28 cellular contexts compared by ENCODE assay signal in the genomic region with DNA sequence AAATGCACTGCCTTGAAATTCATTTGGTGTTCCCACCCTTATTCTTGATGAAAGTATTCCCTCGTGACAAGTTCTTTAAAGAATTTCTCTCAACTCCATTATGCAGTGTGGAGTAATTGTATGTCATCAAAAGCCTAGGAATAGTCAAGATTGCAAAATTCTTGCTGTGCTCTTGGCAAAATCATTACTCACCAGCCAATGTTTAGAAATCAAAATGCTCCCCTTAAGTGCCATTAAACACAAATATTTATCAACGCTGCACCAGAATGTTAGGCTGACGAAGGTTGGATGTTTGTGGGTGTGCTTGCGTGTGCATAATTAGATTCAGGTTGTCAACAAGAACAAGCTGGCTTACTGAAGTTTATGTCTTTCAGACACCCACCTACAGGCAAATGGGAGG. TPM values are rescaled to one million over a fixed set of nuclear protein-coding genes. Genes with fewer than 3 reads are reported as not detected.
A peak's percentile ranks its signal among the peaks of the same experiment; 100 is the strongest.
DNase-seq lines count a peak whose midpoint lies in the region; ATAC-seq, FAIRE-seq and TF ChIP-seq lines count a peak whose summit lies in the region.
"Had no signal": no experiment of that assay in that cellular context is flagged by ENCODE, and none has a peak within 500 bp of the region (broad histone marks: within the 10 kb centered on the region; RNA-seq: fewer than 3 reads in every experiment).

No MANE protein-coding gene starts in this region.

- no CpG with 5 or more reads among the region's 4 CpGs for WGBS in IMR-90 (ENCODE audit: extremely low coverage in 2 of 2, insufficient read length in 1 of 2), 2 experiments
- 67% methylated on average over 4 of the region's 4 CpGs for WGBS in mesenchymal stem cell
- 64 to 82% (median 82%) methylated on average over 4 of the region's 4 CpGs for WGBS in small intestine, 3 donors

- no peak overlapping the region for H3K4me3 ChIP-seq in BJ (ENCODE audit: low read depth, low read length)
- no peak overlapping the region for H3K4me3 ChIP-seq in IMR-90 (ENCODE audit: insufficient read depth, low read depth, low read length)
- H3K4me3 ChIP-seq in mesenchymal stem cell (ENCODE audit: insufficient read depth in 1 of 2, low read depth in 1 of 2, low read length in 2 of 2), result no peak overlapping the region
- no peak overlapping the region for H3K4me3 ChIP-seq in small intestine (ENCODE audit: low read depth in 1 of 2, low read length in 2 of 2)
- H3K4me3 ChIP-seq: heart left ventricle, SJCRH30 had no signal

- H3K4ac ChIP-seq in IMR-90 (ENCODE audit: low read depth, low read length), result no peak overlapping the region
- H3K4ac ChIP-seq in mesenchymal stem cell (ENCODE audit: low read depth in 1 of 2, low read length in 2 of 2), result no peak overlapping the region

- H2BK5ac ChIP-seq in IMR-90 (ENCODE audit: low read depth, low read length, poor library complexity, severe bottlenecking) (no peak overlapping the region), mesenchymal stem cell (ENCODE audit: low read depth, low read length, poor library complexity, severe bottlenecking) (no peak overlapping the region)

- TF ChIP-seq RAD21 in IMR-90 (IDR thresholded peaks at IDR 0.05; ENCODE audit: low read length), result no peak

- H3K14ac ChIP-seq in IMR-90 (replicated peaks; ENCODE audit: low read depth, low read length), result no peak overlapping the region
- no peak overlapping the region for H3K14ac ChIP-seq in mesenchymal stem cell (ENCODE audit: low read length in 2 of 2)

- H3K4me2 ChIP-seq in IMR-90 (ENCODE audit: low read depth, low read length), result peak overlapping the region; percentile 35; the same call in 1 of the 2 replicates
- no peak overlapping the region for H3K4me2 ChIP-seq in mesenchymal stem cell (ENCODE audit: low read length, poor library complexity, severe bottlenecking)

- no peaks in the 10 kb centered on the region for H3K9me1 ChIP-seq in IMR-90 (ENCODE audit: insufficient read depth, low read length)

- H3K4me3 Mint-ChIP-seq in natural killer cell treated with Interleukin-12 subunit alpha and Interleukin-12 subunit beta and Interleukin-15 and Interleukin-18, amount 100 ng/mL, for 72 hours, result no peak overlapping the region
- H3K4me3 Mint-ChIP-seq in natural killer cell, result no peak overlapping the region
- H3K4me3 Mint-ChIP-seq: activated CD8-positive, alpha-beta T cell treated with anti-CD3 and anti-CD28 coated beads, Interleukin-2, amount 10 ng/mL, durations not matched to agents 7 days and 5 days; CD8-positive, alpha-beta T cell; stimulated activated naive CD8-positive, alpha-beta T cell treated with anti-CD3 and anti-CD28 coated beads, Interleukin-15, Interleukin-2, amounts not matched to agents 100 ng/mL and 50 ng/mL, for 24 hours; T-cell had no signal

- DNase-seq in BJ (ENCODE audit: low read depth) (peak; percentile 98), IMR-90 (no peak), caudate nucleus (lab: John Stamatoyannopoulos, UW) (peak in 2 of 61 donors; percentile 17 to 33), mesenchymal stem cell (peak; percentile 88), GM19240 (ENCODE audit: insufficient read length, low spot score) (no peak), small intestine (no peak), natural killer cell (no peak)
- DNase-seq in natural killer cell treated with Interleukin-12 subunit alpha and Interleukin-12 subunit beta and Interleukin-15 and Interleukin-18, amount 100 ng/mL, for 72 hours (ENCODE audit: low spot score), result no peak
- DNase-seq: activated CD4-positive, alpha-beta T cell treated with anti-CD3 and anti-CD28 coated beads for 1 hour; activated CD8-positive, alpha-beta T cell treated with anti-CD3 and anti-CD28 coated beads, Interleukin-2, amount 10 ng/mL, durations not matched to agents 7 days and 5 days; activated effector memory CD4-positive, alpha-beta T cell treated with anti-CD3 and anti-CD28 coated beads, Interleukin-2, amount 50 U/mL, for 16 hours; CD8-positive, alpha-beta T cell; cortex of kidney; DMS 273 treated with DMSO at 0.1 percent for 48 hours; heart left ventricle; Kasumi-1; mesendoderm; NCI-H1048; NCI-H187 treated with DMSO at 0.1 percent for 48 hours; NCI-H526; SJCRH30; stimulated activated CD4-positive, alpha-beta T cell treated with anti-CD3 and anti-CD28 coated beads, Interleukin-12 subunit alpha, Interleukin-12 subunit beta, amount 100 ng/mL, for 4 hours; T-cell had no signal

- H3K27ac Mint-ChIP-seq in natural killer cell treated with Interleukin-12 subunit alpha and Interleukin-12 subunit beta and Interleukin-15 and Interleukin-18, amount 100 ng/mL, for 72 hours, result no peak overlapping the region
- H3K27ac Mint-ChIP-seq in natural killer cell, result no peak overlapping the region
- H3K27ac Mint-ChIP-seq: activated CD8-positive, alpha-beta T cell treated with anti-CD3 and anti-CD28 coated beads, Interleukin-2, amount 10 ng/mL, durations not matched to agents 7 days and 5 days; CD8-positive, alpha-beta T cell; stimulated activated naive CD8-positive, alpha-beta T cell treated with anti-CD3 and anti-CD28 coated beads, Interleukin-15, Interleukin-2, amounts not matched to agents 100 ng/mL and 50 ng/mL, for 24 hours; T-cell had no signal

- H3K36me3 Mint-ChIP-seq in natural killer cell treated with Interleukin-12 subunit alpha and Interleukin-12 subunit beta and Interleukin-15 and Interleukin-18, amount 100 ng/mL, for 72 hours, result no peaks in the 10 kb centered on the region
- peaks cover under 1% of the 10 kb centered on the region for H3K36me3 Mint-ChIP-seq in natural killer cell
- H3K36me3 Mint-ChIP-seq: CD8-positive, alpha-beta T cell; T-cell had no signal

- H2BK20ac ChIP-seq in IMR-90 (ENCODE audit: low read depth, low read length), result no peak overlapping the region

- H3K4me1 ChIP-seq in IMR-90 (ENCODE audit: control insufficient read depth, insufficient read depth, low read length) (peaks cover 1% of the 10 kb centered on the region; the same call in 1 of the 2 replicates), mesenchymal stem cell (ENCODE audit: control insufficient read depth, insufficient read depth, low read depth, low read length) (no peaks in the 10 kb centered on the region), small intestine (ENCODE audit: control insufficient read depth in 2 of 2, insufficient read depth in 1 of 2, low read depth in 1 of 2, low read length in 1 of 2) (no peaks in the 10 kb centered on the region)
- H3K4me1 ChIP-seq: heart left ventricle, SJCRH30 had no signal

- no peak overlapping the region for H2BK12ac ChIP-seq in mesenchymal stem cell (ENCODE audit: low read length in 2 of 2)

- H2AFZ ChIP-seq in IMR-90 (replicated peaks; ENCODE audit: low read length, poor library complexity), result no peak overlapping the region
- H2AFZ ChIP-seq in mesenchymal stem cell (ENCODE audit: low read depth, low read length), result no peak overlapping the region

- H3K9me3 ChIP-seq in IMR-90 (ENCODE audit: control insufficient read depth, insufficient read depth, low read length) (no peaks in the 10 kb centered on the region), mesenchymal stem cell (ENCODE audit: control insufficient read depth, low read length) (no peaks in the 10 kb centered on the region), small intestine (ENCODE audit: control insufficient read depth, low read depth) (no peaks in the 10 kb centered on the region)
- H3K9me3 ChIP-seq: SJCRH30 had no signal

- H3K27ac ChIP-seq in IMR-90 (ENCODE audit: insufficient read depth, low read length) (no peak overlapping the region), caudate nucleus (ENCODE audit: low read depth, low read length) (peak overlapping the region; percentile 40), mesenchymal stem cell (ENCODE audit: low read length, poor library complexity, severe bottlenecking) (no peak overlapping the region), small intestine (ENCODE audit: low read depth in 1 of 2, low read length in 1 of 2) (no peak overlapping the region)
- H3K27ac ChIP-seq: heart left ventricle, SJCRH30 had no signal

- intact Hi-C loops in IMR-90 (cut with micrococcal nuclease), result no loop called here
- intact Hi-C loops in natural killer cell (cut with micrococcal nuclease), result no loop called here

- CTCF ChIA-PET in BJ (lab: Yijun Ruan, JAX), result interaction anchor here (0.5 to 5.5 kb wide), 7 partner anchors 13 to 409 kb away, joined by 3 to 22 read pairs (median 3); no protein-coding TSS in a partner anchor
- CTCF ChIA-PET in IMR-90 (lab: Yijun Ruan, JAX), result interaction anchor here (0.8 kb wide), 1 partner anchor 14 kb away, joined by 3 read pairs; no protein-coding TSS in a partner anchor

- ATAC-seq in IMR-90 (ENCODE audit: low read depth), result peak; percentile 56; the same call in 1 of the 2 replicates
- no peak for ATAC-seq in natural killer cell treated with Interleukin-12 subunit alpha and Interleukin-12 subunit beta and Interleukin-15 and Interleukin-18, amount 100 ng/mL, for 72 hours
- ATAC-seq in natural killer cell, result no peak
- ATAC-seq: activated CD8-positive, alpha-beta T cell treated with anti-CD3 and anti-CD28 coated beads, Interleukin-2, amount 10 ng/mL, durations not matched to agents 7 days and 5 days; CD8-positive, alpha-beta T cell; heart left ventricle; Panc1; T-cell had no signal

- H3K36me3 ChIP-seq in BJ (ENCODE audit: control insufficient read depth, insufficient read depth, low read length) (no peaks in the 10 kb centered on the region), IMR-90 (ENCODE audit: control insufficient read depth, insufficient read depth, low read length) (no peaks in the 10 kb centered on the region), mesenchymal stem cell (ENCODE audit: control insufficient read depth in 1 of 2, insufficient read depth in 2 of 2, low read depth in 1 of 2, low read length in 2 of 2) (no peaks in the 10 kb centered on the region), small intestine (ENCODE audit: control insufficient read depth in 2 of 2, insufficient read depth in 2 of 2, low read length in 2 of 2) (no peaks in the 10 kb centered on the region)
- H3K36me3 ChIP-seq: heart left ventricle, SJCRH30 had no signal

- no peak overlapping the region for H2AK9ac ChIP-seq in IMR-90 (replicated peaks; ENCODE audit: low read depth, low read length, poor library complexity)

- no peak overlapping the region for H2BK120ac ChIP-seq in IMR-90 (ENCODE audit: low read depth, low read length)
- H2BK120ac ChIP-seq in mesenchymal stem cell (ENCODE audit: low read depth, low read length), result no peak overlapping the region

- H3K79me1 ChIP-seq in IMR-90 (ENCODE audit: low read depth in 1 of 2, low read length in 2 of 2) (no peaks in the 10 kb centered on the region), mesenchymal stem cell (replicated peaks; ENCODE audit: low read length, poor library complexity, severe bottlenecking) (no peaks in the 10 kb centered on the region)

- no peaks in the 10 kb centered on the region for H4K20me1 ChIP-seq in IMR-90 (ENCODE audit: insufficient read depth, low read length)

- H2AK5ac ChIP-seq in IMR-90 (ENCODE audit: low read depth, low read length) (no peak overlapping the region), mesenchymal stem cell (ENCODE audit: low read length, severe bottlenecking) (no peak overlapping the region)

- in situ Hi-C loops in IMR-90 (cut with MboI; ENCODE audit: low sequenced_read_pairs), result no loop called here

- dilution Hi-C loops in IMR-90 (cut with HindIII; ENCODE audit: low sequenced_read_pairs, unreplicated experiment), result no loop called here

- FAIRE-seq in small intestine (lab: Jason Lieb, UNC), result no peak
- FAIRE-seq: GM18507, TTC549 had no signal

- H3K18ac ChIP-seq in IMR-90 (ENCODE audit: low read depth, low read length) (no peak overlapping the region), mesenchymal stem cell (ENCODE audit: low read depth in 1 of 2, low read length in 2 of 2) (no peak overlapping the region)

- TF ChIP-seq CTCF in BJ (IDR thresholded peaks at IDR 0.05; ENCODE audit: insufficient read depth, low read depth, low read length) (no peak), IMR-90 (conservative IDR thresholded peaks at IDR 0.05; ENCODE audit: low read depth, low read length) (no peak), natural killer cell (IDR thresholded peaks at IDR 0.05) (no peak)

- H4K8ac ChIP-seq in IMR-90 (ENCODE audit: low read depth in 2 of 2, low read length in 2 of 2) (no peak overlapping the region), mesenchymal stem cell (ENCODE audit: low read length) (no peak overlapping the region)

- H3K56ac ChIP-seq in IMR-90 (ENCODE audit: extremely low read depth, insufficient read depth, low read length), result no peak overlapping the region

- H3K27me3 Mint-ChIP-seq in natural killer cell treated with Interleukin-12 subunit alpha and Interleukin-12 subunit beta and Interleukin-15 and Interleukin-18, amount 100 ng/mL, for 72 hours, result peaks cover 8 to 15% of the 10 kb centered on the region in 2 donors
- peaks cover 8 to 20% of the 10 kb centered on the region in 2 donors for H3K27me3 Mint-ChIP-seq in natural killer cell (ENCODE audit: low read depth in 2 of 2)

- BruUV-seq in IMR-90 (replicated peaks; lab: Mats Ljungman, UMichigan), result no TSS peak

- H3K23ac ChIP-seq in IMR-90 (ENCODE audit: low read depth, low read length) (no peak overlapping the region), mesenchymal stem cell (ENCODE audit: low read length in 2 of 2) (no peak overlapping the region)

- POLR2A ChIA-PET in BJ (lab: Charles Lee), result interaction anchor here (0.8 kb wide), 1 partner anchor 63 kb away, joined by 3 read pairs; no protein-coding TSS in a partner anchor
- POLR2A ChIA-PET in IMR-90 (lab: Charles Lee; ENCODE audit: unreplicated experiment), result no interaction called here

- H3K4me1 Mint-ChIP-seq in natural killer cell treated with Interleukin-12 subunit alpha and Interleukin-12 subunit beta and Interleukin-15 and Interleukin-18, amount 100 ng/mL, for 72 hours (ENCODE audit: low read depth in 2 of 2), result no peaks in the 10 kb centered on the region
- no peaks in the 10 kb centered on the region for H3K4me1 Mint-ChIP-seq in natural killer cell
- H3K4me1 Mint-ChIP-seq: T-cell had no signal

- no peak overlapping the region for H3K9ac ChIP-seq in IMR-90 (ENCODE audit: low read depth, low read length)
- H3K9ac ChIP-seq in mesenchymal stem cell (ENCODE audit: low read length), result no peak overlapping the region

- H2BK15ac ChIP-seq in IMR-90 (ENCODE audit: low read depth, low read length), result no peak overlapping the region
- no peak overlapping the region for H2BK15ac ChIP-seq in mesenchymal stem cell (ENCODE audit: low read depth, poor library complexity, severe bottlenecking)

- H3K27me3 ChIP-seq in BJ (ENCODE audit: control insufficient read depth, insufficient read depth, low read length), result no peaks in the 10 kb centered on the region
- peaks cover 7% of the 10 kb centered on the region for H3K27me3 ChIP-seq in IMR-90 (ENCODE audit: control insufficient read depth, insufficient read depth, low read length)
- peaks cover 0 to 3% of the 10 kb centered on the region in 2 experiments for H3K27me3 ChIP-seq in mesenchymal stem cell (ENCODE audit: control insufficient read depth in 1 of 2, insufficient read depth in 1 of 2, low read length in 2 of 2)
- no peaks in the 10 kb centered on the region for H3K27me3 ChIP-seq in small intestine (ENCODE audit: control insufficient read depth in 2 of 2, insufficient read depth in 2 of 2, low read length in 2 of 2)
- H3K27me3 ChIP-seq: SJCRH30 had no signal

- H4K91ac ChIP-seq in IMR-90 (ENCODE audit: insufficient read depth, low read depth, low read length) (no peak overlapping the region), mesenchymal stem cell (ENCODE audit: low read length) (no peak overlapping the region)

- no peak for TF ChIP-seq POLR2A in IMR-90 (IDR thresholded peaks at IDR 0.05; ENCODE audit: low read depth, low read length)

- H3K9me3 Mint-ChIP-seq in natural killer cell treated with Interleukin-12 subunit alpha and Interleukin-12 subunit beta and Interleukin-15 and Interleukin-18, amount 100 ng/mL, for 72 hours, result no peaks in the 10 kb centered on the region
- H3K9me3 Mint-ChIP-seq in natural killer cell, result no peaks in the 10 kb centered on the region
- H3K9me3 Mint-ChIP-seq: stimulated activated naive CD8-positive, alpha-beta T cell treated with anti-CD3 and anti-CD28 coated beads, Interleukin-15, Interleukin-2, amounts not matched to agents 100 ng/mL and 50 ng/mL, for 24 hours had no signal

- H4K5ac ChIP-seq in IMR-90 (ENCODE audit: low read depth, low read length), result no peak overlapping the region

RNA-seq across cellular contexts. Expression of a gene that starts 40.5 kb away (rescaled TPM):
- polyA plus RNA-seq in BJ (2011; rRNA removed) (0.15 and 0.25 TPM in 2 replicates), IMR-90 (2012; rRNA removed) (not detected in 2 replicates), small intestine (100 to 1,000 TPM in 1 of 3 donors, 10 to 100 TPM in 2; 72.7 to 377 (median 87.8) TPM)
- polyA minus RNA-seq in BJ (2011; rRNA and poly(A)+ RNA removed), result 0.52 TPM in 1 of 2 replicates, not detected in the other
- total RNA-seq in IMR-90 (2012; rRNA removed) (not detected in 2 replicates), natural killer cell (not detected)
- not detected in 2 replicates for polyA plus RNA-seq in IMR-90 (2012; cell fraction: cytosol; rRNA removed)
- polyA plus RNA-seq in IMR-90 (2012; cell fraction: nucleus; rRNA removed; ENCODE audit: low replicate concordance), result not detected in 2 replicates
- not detected for polyA plus RNA-seq in mesenchymal stem cell (2013, experiment 1 of 2)
- not detected for polyA plus RNA-seq in mesenchymal stem cell (2013, experiment 2 of 2)
- total RNA-seq in natural killer cell treated with Interleukin-12 subunit alpha and Interleukin-12 subunit beta and Interleukin-15 and Interleukin-18, amount 100 ng/mL, for 72 hours, result not detected
- total RNA-seq: activated CD8-positive, alpha-beta T cell treated with anti-CD3 and anti-CD28 coated beads, Interleukin-2, amount 10 ng/mL, durations not matched to agents 7 days and 5 days; CD8-positive, alpha-beta T cell; G401; heart left ventricle; SJCRH30; T-cell had no signal
- polyA plus RNA-seq: heart left ventricle had no signal

Comparison
In these comparisons a context has a peak if more than half of its experiments do, and no peak if none do; other contexts are left out.
1. DNase-seq: peak in BJ (single experiment) and mesenchymal stem cell (single experiment); none in IMR-90 (single experiment), GM19240 (single experiment), natural killer cell treated with Interleukin-12 subunit alpha and Interleukin-12 subunit beta and Interleukin-15 and Interleukin-18, amount 100 ng/mL, for 72 hours (single experiment), small intestine (single experiment) and natural killer cell (single experiment).